Comparison of ENCODE assay signal across 10 cellular contexts in the genomic region with DNA sequence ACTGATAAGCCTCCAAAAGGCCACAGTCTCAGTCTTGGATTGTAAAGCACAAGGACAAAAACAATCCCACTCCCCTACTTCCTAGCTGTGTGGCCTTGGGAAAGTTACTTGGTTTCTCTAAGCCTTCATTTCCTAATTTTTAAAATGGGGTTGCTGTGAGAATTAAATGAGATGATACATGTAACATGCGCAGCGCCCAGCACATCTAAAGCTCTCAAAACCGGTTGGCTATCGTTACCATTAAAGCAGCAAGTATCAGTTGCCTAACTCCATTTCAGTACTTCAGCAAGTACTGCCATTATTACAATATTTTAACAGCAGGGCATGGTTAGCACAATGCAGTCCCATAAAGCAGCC. TPM values are rescaled to one million over a fixed set of nuclear protein-coding genes. Genes with fewer than 3 reads are reported as not detected.
DNase-seq lines count a peak whose midpoint lies in the region; ATAC-seq and TF ChIP-seq lines count a peak whose summit lies in the region.
"Had no signal": no experiment of that assay in that cellular context is flagged by ENCODE, and none has a peak within 500 bp of the region (broad histone marks: within the 10 kb centered on the region; RNA-seq: fewer than 3 reads in every experiment).

No MANE protein-coding gene starts in this region.

- POLR2A ChIA-PET in IMR-90 (lab: Charles Lee; ENCODE audit: unreplicated experiment), result no interaction called here

- no peak overlapping the region for H3K18ac ChIP-seq in IMR-90 (ENCODE audit: low read depth, low read length)

- no peak overlapping the region for H4K8ac ChIP-seq in IMR-90 (ENCODE audit: low read depth in 2 of 2, low read length in 2 of 2)

- H3K27me3 Mint-ChIP-seq in chondrocyte (ENCODE audit: low read depth), result peaks cover 25% of the 10 kb centered on the region
- H3K27me3 Mint-ChIP-seq in nephron (ENCODE audit: low read depth), result peaks cover 74% of the 10 kb centered on the region

- CTCF ChIA-PET in IMR-90 (lab: Yijun Ruan, JAX), result interaction anchor here (0.8 to 1.3 kb wide), 3 partner anchors 19 to 49 kb away, joined by 3 to 4 read pairs (median 3); no protein-coding TSS in a partner anchor

- H3K27ac ChIP-seq in IMR-90 (ENCODE audit: insufficient read depth, low read length) (no peak overlapping the region), testis (no peak overlapping the region)

- H2BK20ac ChIP-seq in IMR-90 (ENCODE audit: low read depth, low read length), result no peak overlapping the region

- intact Hi-C loops in IMR-90 (cut with micrococcal nuclease) (loop anchor here (2.0 kb wide), 1 partner anchor 43 kb away; no protein-coding TSS in a partner anchor), testis (cut with DNase I; ENCODE audit: low total_unique reads) (no loop called here)

- TF ChIP-seq RAD21 in IMR-90 (IDR thresholded peaks at IDR 0.05; ENCODE audit: low read length), result no peak

- H3K4me2 ChIP-seq in IMR-90 (ENCODE audit: low read depth, low read length), result peak overlapping the region; percentile 89

- H3K9me1 ChIP-seq in IMR-90 (ENCODE audit: insufficient read depth, low read length), result no peaks in the 10 kb centered on the region; the same call in 1 of the 2 replicates

- H4K20me1 ChIP-seq in IMR-90 (ENCODE audit: insufficient read depth, low read length), result no peaks in the 10 kb centered on the region

- peak overlapping the region; percentile 81 for H3K4me3 Mint-ChIP-seq in chondrocyte (ENCODE audit: unreplicated experiment)
- H3K4me3 Mint-ChIP-seq in nephron, result peak overlapping the region; percentile 89 to 95 (median 93)

- H3K27ac Mint-ChIP-seq in chondrocyte (ENCODE audit: unreplicated experiment) (no peak overlapping the region), nephron (peak overlapping the region in 1 of 3 experiments; percentile 55)

- H2AFZ ChIP-seq in IMR-90 (replicated peaks; ENCODE audit: low read length, poor library complexity), result no peak overlapping the region

- no peak overlapping the region for H2BK120ac ChIP-seq in IMR-90 (ENCODE audit: low read depth, low read length)

- H3K56ac ChIP-seq in IMR-90 (ENCODE audit: extremely low read depth, insufficient read depth, low read length), result no peak overlapping the region

- no peak overlapping the region for H3K9ac ChIP-seq in IMR-90 (ENCODE audit: low read depth, low read length)

- no peak overlapping the region for H2BK5ac ChIP-seq in IMR-90 (ENCODE audit: low read depth, low read length, poor library complexity, severe bottlenecking)

- H3K4me1 ChIP-seq in IMR-90 (ENCODE audit: control insufficient read depth, insufficient read depth, low read length) (no peaks in the 10 kb centered on the region; the same call in 1 of the 2 replicates), testis (peaks cover 4% of the 10 kb centered on the region)

- no peaks in the 10 kb centered on the region for H3K9me3 Mint-ChIP-seq in chondrocyte (ENCODE audit: low read depth)
- H3K9me3 Mint-ChIP-seq in nephron, result no peaks in the 10 kb centered on the region

- H3K36me3 ChIP-seq in IMR-90 (ENCODE audit: control insufficient read depth, insufficient read depth, low read length) (no peaks in the 10 kb centered on the region), testis (ENCODE audit: low read depth, missing control alignments) (no peaks in the 10 kb centered on the region)

- H3K9me3 ChIP-seq in IMR-90 (ENCODE audit: control insufficient read depth, insufficient read depth, low read length), result no peaks in the 10 kb centered on the region
- H3K9me3 ChIP-seq in testis, result no peaks in the 10 kb centered on the region

- no peak overlapping the region for H2AK9ac ChIP-seq in IMR-90 (replicated peaks; ENCODE audit: low read depth, low read length, poor library complexity)

- H3K79me1 ChIP-seq in IMR-90 (ENCODE audit: low read depth in 1 of 2, low read length in 2 of 2), result no peaks in the 10 kb centered on the region

- H4K5ac ChIP-seq in IMR-90 (ENCODE audit: low read depth, low read length), result no peak overlapping the region

- TF ChIP-seq POLR2A in IMR-90 (IDR thresholded peaks at IDR 0.05; ENCODE audit: low read depth, low read length) (no peak), testis (IDR thresholded peaks at IDR 0.05) (no peak)

- H3K4ac ChIP-seq in IMR-90 (ENCODE audit: low read depth, low read length), result no peak overlapping the region

- H2BK15ac ChIP-seq in IMR-90 (ENCODE audit: low read depth, low read length), result no peak overlapping the region

- H3K4me1 Mint-ChIP-seq in chondrocyte (ENCODE audit: low read depth) (peaks cover 10% of the 10 kb centered on the region), nephron (peaks cover 10% of the 10 kb centered on the region)

- H3K14ac ChIP-seq in IMR-90 (replicated peaks; ENCODE audit: low read depth, low read length), result no peak overlapping the region

- no peak overlapping the region for H3K23ac ChIP-seq in IMR-90 (ENCODE audit: low read depth, low read length)

- H4K91ac ChIP-seq in IMR-90 (ENCODE audit: insufficient read depth, low read depth, low read length), result no peak overlapping the region

- H3K27me3 ChIP-seq in IMR-90 (ENCODE audit: control insufficient read depth, insufficient read depth, low read length), result peaks cover 50% of the 10 kb centered on the region
- H3K27me3 ChIP-seq in testis, result no peaks in the 10 kb centered on the region

- no peak overlapping the region for H2AK5ac ChIP-seq in IMR-90 (ENCODE audit: low read depth, low read length)

- in situ Hi-C loops in IMR-90 (cut with MboI; ENCODE audit: low sequenced_read_pairs), result no loop called here

- dilution Hi-C loops in IMR-90 (cut with HindIII; ENCODE audit: low sequenced_read_pairs, unreplicated experiment), result no loop called here

- H3K4me3 ChIP-seq in AG09309 (ENCODE audit: control insufficient read depth, low read depth, low read length) (peak overlapping the region; percentile 42), IMR-90 (ENCODE audit: insufficient read depth, low read depth, low read length) (no peak overlapping the region; the same call in 1 of the 2 replicates), testis (no peak overlapping the region)

- DNase-seq in AG09309 (ENCODE audit: low read depth) (no peak), IMR-90 (no peak), chondrocyte (ENCODE audit: low spot score) (no peak), cortex of kidney (lab: John Stamatoyannopoulos, UW) (no peak), DMS79 treated with DMSO at 0.1 percent for 48 hours (lab: John Stamatoyannopoulos, UW) (no peak), testis (no peak)
- DNase-seq: NCI-H774 had no signal

- no peak; the same call in 1 of the 2 replicates for ATAC-seq in IMR-90 (ENCODE audit: low read depth)
- no peak for ATAC-seq in GM18520 (IDR thresholded peaks at IDR 0.05; ENCODE audit: unreplicated experiment)

- no TSS peak for BruUV-seq in IMR-90 (replicated peaks; lab: Mats Ljungman, UMichigan)

- no CpG with 5 or more reads among the region's 4 CpGs for WGBS in IMR-90 (ENCODE audit: extremely low coverage in 2 of 2, insufficient read length in 1 of 2), 2 experiments
- 15 to 31% methylated on average over 4 of the region's 4 CpGs for WGBS in testis, 2 donors

- H3K36me3 Mint-ChIP-seq in chondrocyte (ENCODE audit: low read depth) (no peaks in the 10 kb centered on the region), nephron (ENCODE audit: low read depth) (no peaks in the 10 kb centered on the region)

- TF ChIP-seq CTCF in AG09309 (IDR thresholded peaks at IDR 0.05; ENCODE audit: control insufficient read depth, insufficient read depth, low read depth, low read length, missing control alignments) (no peak), IMR-90 (conservative IDR thresholded peaks at IDR 0.05; ENCODE audit: low read depth, low read length) (no peak), chondrocyte (IDR thresholded peaks at IDR 0.05) (no peak), nephron (IDR thresholded peaks at IDR 0.05; ENCODE audit: unreplicated experiment in 3 of 3) (no peak), testis (IDR thresholded peaks at IDR 0.05) (no peak)

TF ChIP-seq in IMR-90, 13 proteins besides CTCF, POLR2A, EP300 and RAD21:
- TF ChIP-seq MAFK (IDR thresholded peaks at IDR 0.05; ENCODE audit: low read depth, low read length) (no peak), CHD1 (IDR thresholded peaks at IDR 0.05; ENCODE audit: low read depth, low read length) (no peak), RCOR1 (IDR thresholded peaks at IDR 0.05; ENCODE audit: insufficient replicate concordance, low read length) (no peak), FOS (IDR thresholded peaks at IDR 0.05; ENCODE audit: low read depth, low read length) (no peak), MAZ (IDR thresholded peaks at IDR 0.05; ENCODE audit: borderline replicate concordance, low read depth, low read length) (no peak), RFX5 (IDR thresholded peaks at IDR 0.05; ENCODE audit: low read depth, low read length) (no peak), SMC3 (IDR thresholded peaks at IDR 0.05; ENCODE audit: low read depth, low read length) (no peak), NFE2L2 (IDR thresholded peaks at IDR 0.05; ENCODE audit: low read depth, low read length) (no peak)
- TF ChIP-seq, protein P1, sequence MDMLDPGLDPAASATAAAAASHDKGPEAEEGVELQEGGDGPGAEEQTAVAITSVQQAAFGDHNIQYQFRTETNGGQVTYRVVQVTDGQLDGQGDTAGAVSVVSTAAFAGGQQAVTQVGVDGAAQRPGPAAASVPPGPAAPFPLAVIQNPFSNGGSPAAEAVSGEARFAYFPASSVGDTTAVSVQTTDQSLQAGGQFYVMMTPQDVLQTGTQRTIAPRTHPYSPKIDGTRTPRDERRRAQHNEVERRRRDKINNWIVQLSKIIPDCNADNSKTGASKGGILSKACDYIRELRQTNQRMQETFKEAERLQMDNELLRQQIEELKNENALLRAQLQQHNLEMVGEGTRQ (IDR thresholded peaks at IDR 0.05; ENCODE audit: low read depth, low read length), result no peak
TF ChIP-seq in IMR-90: peak in this region for 0.

RNA-seq across cellular contexts. Expression of a gene that starts 1.9 kb away (rescaled TPM):
- total RNA-seq in IMR-90 (2012; rRNA removed) (0.83 and 1.1 TPM in 2 replicates), chondrocyte (7.8 to 40.0 TPM (median 9.5 TPM) in 3 replicates), testis (1 to 10 TPM; 7.4 to 7.6 TPM)
- polyA plus RNA-seq in IMR-90 (2012; rRNA removed) (0.43 and 0.46 TPM in 2 replicates), testis (ENCODE audit: insufficient read depth, low read depth, low replicate concordance) (11.4 TPM)
- 0.08 and 0.10 TPM in 2 replicates for polyA plus RNA-seq in IMR-90 (2012; cell fraction: cytosol; rRNA removed)
- 0.15 and 0.48 TPM in 2 replicates for polyA plus RNA-seq in IMR-90 (2012; cell fraction: nucleus; rRNA removed; ENCODE audit: low replicate concordance)
- total RNA-seq: G401 had no signal
